Comparison of ENCODE assay signal across 15 cellular contexts in the genomic region with DNA sequence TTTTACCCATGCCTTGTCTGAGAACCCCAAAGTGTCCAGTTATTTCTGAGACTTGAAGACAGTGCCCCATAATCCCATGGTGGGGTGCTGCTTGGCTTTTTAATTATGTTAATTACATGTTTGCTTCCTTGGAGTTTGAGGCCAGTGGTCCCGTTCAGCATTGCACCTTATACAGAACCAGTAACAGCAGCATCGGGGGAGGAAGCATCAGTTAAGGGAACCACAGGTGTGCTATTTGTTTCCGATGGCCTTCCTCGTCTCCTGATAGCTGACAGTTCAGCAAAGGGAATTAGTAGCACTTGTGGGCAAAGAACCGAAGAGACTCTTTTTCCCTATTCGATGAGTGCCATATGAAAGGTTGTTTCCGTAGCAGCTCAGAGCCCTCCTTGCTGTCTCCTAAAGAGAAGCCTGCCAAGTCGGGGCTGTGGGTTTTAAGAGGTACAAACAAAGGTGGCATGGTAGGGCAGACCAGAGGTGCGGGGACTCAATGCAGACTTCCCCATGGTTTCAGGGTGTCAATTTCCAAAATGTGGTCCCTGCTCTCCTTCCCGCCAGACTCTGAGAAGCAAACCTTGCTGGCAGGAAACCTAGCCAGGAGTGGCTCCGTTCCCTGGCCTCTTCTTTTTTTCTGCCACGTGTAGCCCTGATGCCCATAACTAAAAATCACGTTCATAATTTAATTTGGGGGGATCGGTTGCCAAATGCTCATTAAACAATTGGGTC.
"Had no signal": no experiment of that assay in that cellular context is flagged by ENCODE, and none has a peak within 500 bp of the region (broad histone marks: within the 10 kb centered on the region; RNA-seq: fewer than 3 reads in every experiment).

No MANE protein-coding gene starts in this region.

- H3K27ac Mint-ChIP-seq: effector memory CD8-positive, alpha-beta T cell; naive thymus-derived CD8-positive, alpha-beta T cell had no signal

- H3K9me3 Mint-ChIP-seq: effector memory CD8-positive, alpha-beta T cell had no signal

- H3K36me3 Mint-ChIP-seq: naive thymus-derived CD8-positive, alpha-beta T cell had no signal

- H3K4me3 Mint-ChIP-seq: effector memory CD8-positive, alpha-beta T cell; naive thymus-derived CD8-positive, alpha-beta T cell had no signal

- H3K27me3 ChIP-seq: esophagus squamous epithelium, gastroesophageal sphincter, ovary had no signal

- H3K4me1 Mint-ChIP-seq: naive thymus-derived CD8-positive, alpha-beta T cell had no signal

- H3K4me1 ChIP-seq: esophagus squamous epithelium, gastroesophageal sphincter had no signal

- H3K4me2 ChIP-seq: smooth muscle cell had no signal

- H3K36me3 ChIP-seq: esophagus squamous epithelium, gastroesophageal sphincter, ovary had no signal

- H3K4me3 ChIP-seq: esophagus squamous epithelium, gastroesophageal sphincter, ovary, smooth muscle cell had no signal

- H3K9me3 ChIP-seq: esophagus squamous epithelium, gastroesophageal sphincter, ovary had no signal

- ATAC-seq: effector memory CD8-positive, alpha-beta T cell; gastroesophageal sphincter; left colon; naive thymus-derived CD8-positive, alpha-beta T cell; right cardiac atrium had no signal

- H3K27ac ChIP-seq: esophagus squamous epithelium, gastroesophageal sphincter, ovary had no signal

- DNase-seq: caudate nucleus; cortex of kidney; effector memory CD8-positive, alpha-beta T cell; esophagus squamous epithelium; foreskin fibroblast; hippocampal formation; left colon; naive thymus-derived CD8-positive, alpha-beta T cell; ovary; right cardiac atrium; stimulated activated CD4-positive, alpha-beta T cell treated with anti-CD3 and anti-CD28 coated beads, Interleukin-2, amount 100 ng/mL, for 48 hours; stimulated activated naive CD4-positive, alpha-beta T cell treated with Interleukin-2 at 50 U/mL for 16 hours; trophoblast cell had no signal
